In genomic region chr14:68607081-68607851, GRCh38 we compare ENCODE assay signal across 9 cellular contexts.
A peak's percentile ranks its signal among the peaks of the same experiment; 100 is the strongest.
DNase-seq lines count a peak whose midpoint lies in the region; ATAC-seq and TF ChIP-seq lines count a peak whose summit lies in the region.
"Had no signal": no experiment of that assay in that cellular context is flagged by ENCODE, and none has a peak within 500 bp of the region (broad histone marks: within the 10 kb centered on the region; RNA-seq: fewer than 3 reads in every experiment).

No MANE protein-coding gene starts in this region.

- peak overlapping the region; percentile 48 to 93 (median 76) for H3K27ac ChIP-seq in heart right ventricle
- H3K27ac ChIP-seq in prostate gland: peak overlapping the region; percentile 79 to 83

- peak; percentile 63 for DNase-seq in CMK (ENCODE audit: low read depth)
- DNase-seq in T-helper 17 cell: no peak
- DNase-seq in heart right ventricle: no peak
- peak; percentile 63 for DNase-seq in prostate gland (ENCODE audit: low spot score)
- DNase-seq in putamen (ENCODE audit: low spot score): no peak
- DNase-seq in NCI-H146 treated with DMSO at 0.1 percent for 48 hours (lab: John Stamatoyannopoulos, UW; ENCODE audit: unreplicated experiment): no peak
- DNase-seq in NCI-H1436 (lab: John Stamatoyannopoulos, UW): no peak
- DNase-seq: NCI-H2107 had no signal

- H3K27me3 ChIP-seq in heart right ventricle (no peaks in the 10 kb centered on the region), prostate gland (replicated peaks; ENCODE audit: insufficient read depth) (no peaks in the 10 kb centered on the region)

- TF ChIP-seq POLR2A in prostate gland (IDR thresholded peaks at IDR 0.05): no peak

- H3K4me3 ChIP-seq in heart right ventricle (no peak overlapping the region), prostate gland (no peak overlapping the region)

- intact Hi-C loops in heart right ventricle (cut with DNase I) (no loop called here), prostate gland (cut with DNase I) (no loop called here)

- no peaks in the 10 kb centered on the region for H3K36me3 Mint-ChIP-seq in T-helper 17 cell (ENCODE audit: low read depth)

- H3K9me3 ChIP-seq in T-helper 17 cell (ENCODE audit: control insufficient read depth, low read length, poor library complexity, severe bottlenecking) (no peaks in the 10 kb centered on the region), heart right ventricle (peaks cover 0 to 10% (median 0%) of the 10 kb centered on the region in 11 donors), prostate gland (no peaks in the 10 kb centered on the region)

- peaks cover 13 to 52% (median 44%) of the 10 kb centered on the region in 9 donors for H3K4me1 ChIP-seq in heart right ventricle
- H3K4me1 ChIP-seq in prostate gland (replicated peaks): peaks cover 21% of the 10 kb centered on the region

- H3K4me1 Mint-ChIP-seq in T-helper 17 cell: peaks cover 5% of the 10 kb centered on the region

- H3K36me3 ChIP-seq in heart right ventricle: no peaks in the 10 kb centered on the region
- no peaks in the 10 kb centered on the region for H3K36me3 ChIP-seq in prostate gland

- ATAC-seq in T-helper 17 cell (no peak), heart right ventricle (peak in 4 of 8 donors; percentile 2 to 47 (median 23)), GM18519 (IDR thresholded peaks at IDR 0.05; ENCODE audit: low FRiP score, unreplicated experiment) (no peak)

- H3K27ac Mint-ChIP-seq in T-helper 17 cell: peak overlapping the region; percentile 82

- TF ChIP-seq CTCF in heart right ventricle (IDR thresholded peaks at IDR 0.05): no peak
- TF ChIP-seq CTCF in prostate gland (IDR thresholded peaks at IDR 0.05): no peak

- H3K27me3 Mint-ChIP-seq in T-helper 17 cell: no peaks in the 10 kb centered on the region

- H3K4me3 Mint-ChIP-seq in T-helper 17 cell: no peak overlapping the region

- WGBS in heart right ventricle, 2 donors: 67 to 74% methylated on average over 16 of the region's 16 CpGs
- WGBS in prostate gland: 17% methylated on average over 16 of the region's 16 CpGs

Comparison
In these comparisons a context has a peak if more than half of its experiments do, and no peak if none do; other contexts are left out.
1. DNase-seq: peak in CMK (single experiment) and prostate gland (single experiment); none in T-helper 17 cell (0 of 3), heart right ventricle (0 of 2), putamen (single experiment), NCI-H146 treated with DMSO at 0.1 percent for 48 hours (single experiment) and NCI-H1436 (single experiment).